8 cellular contexts compared by ENCODE assay signal in genomic region chr15:89814112-89814742, GRCh38. TPM values are rescaled to one million over a fixed set of nuclear protein-coding genes. Genes with fewer than 3 reads are reported as not detected.
A peak's percentile ranks its signal among the peaks of the same experiment; 100 is the strongest.
DNase-seq lines count a peak whose midpoint lies in the region; TF ChIP-seq lines count a peak whose summit lies in the region.

No MANE protein-coding gene starts in this region.

- peaks cover 22 to 44% (median 31%) of the 10 kb centered on the region in 11 experiments; a peak in 20 of 22 replicates for H3K27me3 ChIP-seq in BLaER1 treated with 17β-estradiol and CSF1 and Interleukin-3, amounts not matched to agents 10 nM and 100 nM
- H3K27me3 ChIP-seq in MG63, result no peaks in the 10 kb centered on the region

- peaks cover 8% of the 10 kb centered on the region for H3K4me1 Mint-ChIP-seq in nephron progenitor cell

- no peaks in the 10 kb centered on the region; a peak in 2 of 22 replicates for H3K36me3 ChIP-seq in BLaER1 treated with 17β-estradiol and CSF1 and Interleukin-3, amounts not matched to agents 10 nM and 100 nM
- peaks cover 41% of the 10 kb centered on the region for H3K36me3 ChIP-seq in MG63

- H3K27ac Mint-ChIP-seq in nephron progenitor cell, result no peak overlapping the region

- H3K4me3 ChIP-seq in BLaER1 treated with 17β-estradiol and CSF1 and Interleukin-3, amounts not matched to agents 10 nM and 100 nM, result peak overlapping the region; percentile 59 to 82 (median 69)
- peak overlapping the region; percentile 69 for H3K4me3 ChIP-seq in MG63

- peaks cover 84% of the 10 kb centered on the region for H3K27me3 Mint-ChIP-seq in nephron progenitor cell (ENCODE audit: low read depth, poor library complexity)

- H3K9me3 ChIP-seq in BLaER1 treated with 17β-estradiol and CSF1 and Interleukin-3, amounts not matched to agents 10 nM and 100 nM (replicated peaks in 1 of 11), result peaks cover 0 to 8% (median 6%) of the 10 kb centered on the region in 11 experiments; a peak in 16 of 22 replicates
- no peaks in the 10 kb centered on the region; the same call in 1 of the 2 replicates for H3K9me3 ChIP-seq in MG63

- H4K20me1 ChIP-seq in BLaER1 treated with 17β-estradiol and CSF1 and Interleukin-3, amounts not matched to agents 10 nM and 100 nM, result peaks cover 0 to 39% (median 6%) of the 10 kb centered on the region in 11 experiments; a peak in 11 of 22 replicates

- peaks cover 7% of the 10 kb centered on the region for H3K36me3 Mint-ChIP-seq in nephron progenitor cell (ENCODE audit: low read depth)

- H3K4me2 ChIP-seq in BLaER1 treated with 17β-estradiol and CSF1 and Interleukin-3, amounts not matched to agents 10 nM and 100 nM, result peak overlapping the region; percentile 75 to 94 (median 88)

- peak overlapping the region; percentile 54 for H3K4me3 Mint-ChIP-seq in nephron progenitor cell

- no peak for DNase-seq in MG63
- no peak for DNase-seq in epithelial cell of prostate (ENCODE audit: low read depth, low spot score)
- peak; percentile 28 for DNase-seq in nephron progenitor cell
- no peak for DNase-seq in stimulated activated CD8-positive, alpha-beta memory T cell treated with anti-CD3 and anti-CD28 coated beads, Interleukin-4, amount 100 ng/mL, for 48 hours
- no peak for DNase-seq in SKM-1 treated with dmso at 0.1 percent for 144 hours (lab: John Stamatoyannopoulos, UW; ENCODE audit: unreplicated experiment)
- DNase-seq in ecto neural progenitor cell (ENCODE audit: low spot score), result no peak
- no peak for DNase-seq in 8988T

- peaks cover 18% of the 10 kb centered on the region for H3K9me3 Mint-ChIP-seq in nephron progenitor cell

- peak overlapping the region in 9 of 11 experiments; percentile 38 to 78 (median 65); a peak in 14 of 22 replicates for H3K27ac ChIP-seq in BLaER1 treated with 17β-estradiol and CSF1 and Interleukin-3, amounts not matched to agents 10 nM and 100 nM
- H3K27ac ChIP-seq in epithelial cell of prostate, result peak overlapping the region; percentile 32

- peak overlapping the region; percentile 35 to 81 (median 71); a peak in 20 of 22 replicates for H3K9ac ChIP-seq in BLaER1 treated with 17β-estradiol and CSF1 and Interleukin-3, amounts not matched to agents 10 nM and 100 nM

- TF ChIP-seq CTCF in nephron progenitor cell (IDR thresholded peaks at IDR 0.05), result no peak

- H3K4me1 ChIP-seq in BLaER1 treated with 17β-estradiol and CSF1 and Interleukin-3, amounts not matched to agents 10 nM and 100 nM, result peaks cover 14 to 35% (median 25%) of the 10 kb centered on the region in 10 experiments

RNA-seq across cellular contexts. Expression of gene ANPEP, which starts 0.4 kb away (rescaled TPM):
- total RNA-seq in MG63 (2014; rRNA removed; shearing (Covaris generic); ENCODE audit: low replicate concordance), result 24.9 and 43.8 TPM in 2 replicates

RNA-seq across cellular contexts. Expression of gene MESP2, which starts 38.1 kb away (rescaled TPM):
- 1.8 TPM in 1 of 2 replicates, not detected in the other for total RNA-seq in MG63 (2014; rRNA removed; shearing (Covaris generic); ENCODE audit: low replicate concordance)
